Comparison of ENCODE assay signal across 9 cellular contexts in genomic region chrX:118807151-118808017, GRCh38. TPM values are rescaled to one million over a fixed set of nuclear protein-coding genes. Genes with fewer than 3 reads are reported as not detected.
DNase-seq lines count a peak whose midpoint lies in the region; ATAC-seq and TF ChIP-seq lines count a peak whose summit lies in the region.
"Had no signal": no experiment of that assay in that cellular context is flagged by ENCODE, and none has a peak within 500 bp of the region (broad histone marks: within the 10 kb centered on the region; RNA-seq: fewer than 3 reads in every experiment).

No MANE protein-coding gene starts in this region.

- peaks cover 48% of the 10 kb centered on the region for H3K27me3 Mint-ChIP-seq in MCF 10A (ENCODE audit: insufficient read depth, unreplicated experiment)

- peaks cover 7% of the 10 kb centered on the region for H3K9me3 Mint-ChIP-seq in MCF 10A (ENCODE audit: unreplicated experiment)
- H3K9me3 Mint-ChIP-seq: activated naive CD4-positive, alpha-beta T cell treated with anti-CD3 and anti-CD28 coated beads, Interleukin-2, amount 50 U/mL, for 72 hours had no signal

- CTCF ChIA-PET in MCF 10A (lab: Yijun Ruan, JAX), result interaction anchor here (0.5 to 5.8 kb wide), 24 partner anchors 9 to 259 kb away, joined by 3 to 75 read pairs (median 4); partner anchors contain the start of gene ZCCHC12

- no peak overlapping the region for H3K27ac Mint-ChIP-seq in MCF 10A (ENCODE audit: low read depth, unreplicated experiment)
- H3K27ac Mint-ChIP-seq: activated naive CD4-positive, alpha-beta T cell treated with anti-CD3 and anti-CD28 coated beads, Interleukin-2, amount 50 U/mL, for 72 hours had no signal

- peak; percentile 62 for TF ChIP-seq CTCF in LNCaP clone FGC (IDR thresholded peaks at IDR 0.05; ENCODE audit: control insufficient read depth, extremely low read depth, insufficient read depth)
- peak; percentile 57 for TF ChIP-seq CTCF in RWPE2 (IDR thresholded peaks at IDR 0.05; ENCODE audit: poor library complexity, severe bottlenecking)
- TF ChIP-seq CTCF in MCF 10A (IDR thresholded peaks at IDR 0.05; ENCODE audit: unreplicated experiment), result peak; percentile 76
- TF ChIP-seq CTCF in kidney epithelial cell (IDR thresholded peaks at IDR 0.05; ENCODE audit: insufficient read depth, low read length, poor library complexity, severe bottlenecking), result peak; percentile 55

- no TSS peak for BruUV-seq in MCF 10A (replicated peaks; lab: Mats Ljungman, UMichigan)

- no peak overlapping the region for H3K27ac ChIP-seq in RWPE2 (ENCODE audit: poor library complexity, severe bottlenecking)

- no peaks in the 10 kb centered on the region for H3K27me3 ChIP-seq in RWPE2 (ENCODE audit: insufficient read depth, poor library complexity, severe bottlenecking)
- no peaks in the 10 kb centered on the region for H3K27me3 ChIP-seq in kidney epithelial cell (ENCODE audit: control insufficient read depth, insufficient read depth, low read length)

- POLR2A ChIA-PET in MCF 10A (lab: Yijun Ruan, JAX), result no interaction called here

- no peak overlapping the region for H3K4me3 Mint-ChIP-seq in MCF 10A (ENCODE audit: unreplicated experiment)

- intact Hi-C loops in MCF 10A (cut with micrococcal nuclease), result loop anchor here (1.0 kb wide), 5 partner anchors 163 to 348 kb away; no protein-coding TSS in a partner anchor

- H3K36me3 Mint-ChIP-seq in MCF 10A (ENCODE audit: insufficient read depth, unreplicated experiment), result no peaks in the 10 kb centered on the region
- H3K36me3 Mint-ChIP-seq: activated naive CD4-positive, alpha-beta T cell treated with anti-CD3 and anti-CD28 coated beads, Interleukin-2, amount 50 U/mL, for 72 hours had no signal

- DNase-seq in NCI-H446 (lab: John Stamatoyannopoulos, UW) (peak; percentile 23 to 29), NCI-H446 treated with DMSO at 0.1 percent for 48 hours (lab: John Stamatoyannopoulos, UW) (no peak), LNCaP clone FGC (ENCODE audit: low read depth) (no peak), RWPE2 (ENCODE audit: low spot score) (no peak), MCF 10A (ENCODE audit: unreplicated experiment) (peak; percentile 63), kidney epithelial cell (ENCODE audit: low read depth) (no peak)
- peak; percentile 34 for DNase-seq in stimulated activated CD8-positive, alpha-beta memory T cell treated with anti-CD3 and anti-CD28 coated beads, Interleukin-4, amount 100 ng/mL, for 48 hours

- H3K4me1 Mint-ChIP-seq in MCF 10A (ENCODE audit: insufficient read depth, unreplicated experiment), result no peaks in the 10 kb centered on the region

- H3K9me3 ChIP-seq in RWPE2 (ENCODE audit: severe bottlenecking), result no peaks in the 10 kb centered on the region

- H3K36me3 ChIP-seq in RWPE2 (ENCODE audit: low read depth) (no peaks in the 10 kb centered on the region), kidney epithelial cell (ENCODE audit: control insufficient read depth, insufficient read depth, low read length) (no peaks in the 10 kb centered on the region)

- H3K4me3 ChIP-seq in LNCaP clone FGC (ENCODE audit: low read depth, low read length) (no peak overlapping the region), RWPE2 (ENCODE audit: severe bottlenecking) (no peak overlapping the region), kidney epithelial cell (ENCODE audit: low read depth, low read length) (no peak overlapping the region)

- ATAC-seq in RWPE2 (ENCODE audit: low read depth), result no peak
- no peak for ATAC-seq in HG02610 (IDR thresholded peaks at IDR 0.05; ENCODE audit: unreplicated experiment)

- no peaks in the 10 kb centered on the region for H3K4me1 ChIP-seq in RWPE2 (ENCODE audit: insufficient read depth, poor library complexity, severe bottlenecking)

RNA-seq across cellular contexts. Expression of gene ZCCHC12, which starts 16.2 kb away (rescaled TPM):
- total RNA-seq in MCF 10A (2022) (not detected in 2 replicates), kidney epithelial cell (0.13 TPM in 1 of 2 replicates, not detected in the other)

Comparison
In these comparisons a context has a peak if more than half of its experiments do, and no peak if none do; other contexts are left out.
1. DNase-seq: peak in NCI-H446 (2 of 2), MCF 10A (single experiment) and stimulated activated CD8-positive, alpha-beta memory T cell treated with anti-CD3 and anti-CD28 coated beads, Interleukin-4, amount 100 ng/mL, for 48 hours (single experiment); none in NCI-H446 treated with DMSO at 0.1 percent for 48 hours (single experiment), LNCaP clone FGC (single experiment), RWPE2 (single experiment) and kidney epithelial cell (single experiment).
2. Peak in every context shown above with its lines, with median percentiles within 50 percentile points of each other: CTCF ChIP-seq.